ENCODE assay signal across 8 cellular contexts in the genomic region with DNA sequence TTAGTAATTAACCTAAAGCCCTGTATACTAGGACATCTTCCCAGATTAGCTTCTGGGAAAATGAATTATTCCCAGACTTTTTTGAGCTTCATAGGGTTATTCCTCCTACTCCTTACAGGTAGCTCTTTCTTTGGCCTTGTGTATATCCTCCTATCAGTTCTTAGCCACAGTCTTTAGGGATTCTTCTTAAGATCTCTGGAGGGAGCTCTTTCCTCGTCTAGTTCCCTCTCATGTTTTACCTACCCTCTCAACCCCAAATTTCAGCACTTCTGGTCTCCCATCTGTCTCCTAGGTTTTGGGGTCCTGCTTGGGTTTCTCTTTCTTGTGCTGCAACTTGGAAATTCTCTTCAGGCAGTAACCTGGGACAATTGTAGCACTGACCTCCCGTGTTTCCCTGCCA. TPM values are rescaled to one million over a fixed set of nuclear protein-coding genes. Genes with fewer than 3 reads are reported as not detected.
A peak's percentile ranks its signal among the peaks of the same experiment; 100 is the strongest.
DNase-seq lines count a peak whose midpoint lies in the region; ATAC-seq and TF ChIP-seq lines count a peak whose summit lies in the region.

No MANE protein-coding gene starts in this region.

- no peak overlapping the region for H3K4me3 ChIP-seq in Loucy (ENCODE audit: low read length, poor library complexity, severe bottlenecking)
- no peak overlapping the region for H3K4me3 ChIP-seq in dorsolateral prefrontal cortex

- H3K9ac ChIP-seq in Loucy (ENCODE audit: low read depth, low read length, poor library complexity, severe bottlenecking): no peak overlapping the region

- peak; percentile 73 for ATAC-seq in GM21367 (IDR thresholded peaks at IDR 0.05; ENCODE audit: unreplicated experiment)
- ATAC-seq in esophagus mucosa: no peak
- no peak for ATAC-seq in HG03432 (IDR thresholded peaks at IDR 0.05; ENCODE audit: unreplicated experiment)

- no peaks in the 10 kb centered on the region for H3K4me1 ChIP-seq in Loucy (ENCODE audit: insufficient read depth, low read length, poor library complexity, severe bottlenecking)

- no peaks in the 10 kb centered on the region for H3K9me3 ChIP-seq in Loucy (ENCODE audit: insufficient read depth, low read depth, low read length)

- H3K27me3 ChIP-seq in Loucy (ENCODE audit: insufficient read depth, low read length, poor library complexity, severe bottlenecking) (no peaks in the 10 kb centered on the region), dorsolateral prefrontal cortex (no peaks in the 10 kb centered on the region)

- no peaks in the 10 kb centered on the region for H4K20me1 ChIP-seq in Loucy (ENCODE audit: insufficient read depth, low read length, poor library complexity, severe bottlenecking)

- H3K79me2 ChIP-seq in Loucy (ENCODE audit: insufficient read depth, low read length): no peaks in the 10 kb centered on the region

- peak; percentile 55 for TF ChIP-seq CTCF in Loucy (conservative IDR thresholded peaks at IDR 0.05; ENCODE audit: low read length)
- TF ChIP-seq CTCF in dorsolateral prefrontal cortex (IDR thresholded peaks at IDR 0.05 in 54 of 56, conservative IDR thresholded peaks at IDR 0.05 in 2 of 56; ENCODE audit: low read depth in 1 of 56, partially characterized antibody in 56 of 56): no peak

- no peak overlapping the region for H2AFZ ChIP-seq in Loucy (ENCODE audit: low read length)

- H3K9me2 ChIP-seq in Loucy (replicated peaks; ENCODE audit: low read depth, low read length): no peaks in the 10 kb centered on the region

- H3K27ac ChIP-seq in dorsolateral prefrontal cortex: no peak overlapping the region

- H3K36me3 ChIP-seq in Loucy (ENCODE audit: insufficient read depth, low read length): no peaks in the 10 kb centered on the region

- intact Hi-C loops in dorsolateral prefrontal cortex (cut with DNase I): no loop called here

- no peaks in the 10 kb centered on the region for H3F3A ChIP-seq in Loucy (ENCODE audit: low read depth)

- no peak overlapping the region for H3K4me2 ChIP-seq in Loucy (ENCODE audit: low read depth, low read length, poor library complexity, severe bottlenecking)

- DNase-seq in Daoy (ENCODE audit: low read depth) (peak; percentile 15), dermis blood vessel endothelial cell (peak; percentile 17), dorsolateral prefrontal cortex (no peak), NCI-H345 (lab: John Stamatoyannopoulos, UW) (no peak)

RNA-seq across cellular contexts. Expression of gene SLC35B3, which starts 46.4 kb away (rescaled TPM):
- total RNA-seq in Daoy (2014; rRNA removed; shearing (Covaris generic)): 10.2 and 12.2 TPM in 2 replicates
- total RNA-seq in dermis blood vessel endothelial cell: 15.7 and 23.0 TPM in 2 replicates
- 9.8 TPM for total RNA-seq in esophagus mucosa
- 10 to 100 TPM in 93 of 120 experiments, 1 to 10 TPM in 27; 7.5 to 24.0 (median 11.7) TPM for total RNA-seq in dorsolateral prefrontal cortex

Comparison
In these comparisons a context has a peak if more than half of its experiments do, and no peak if none do; other contexts are left out.
1. DNase-seq: peak in Daoy (single experiment) and dermis blood vessel endothelial cell (single experiment); none in dorsolateral prefrontal cortex (0 of 10) and NCI-H345 (single experiment).